In the genomic region with DNA sequence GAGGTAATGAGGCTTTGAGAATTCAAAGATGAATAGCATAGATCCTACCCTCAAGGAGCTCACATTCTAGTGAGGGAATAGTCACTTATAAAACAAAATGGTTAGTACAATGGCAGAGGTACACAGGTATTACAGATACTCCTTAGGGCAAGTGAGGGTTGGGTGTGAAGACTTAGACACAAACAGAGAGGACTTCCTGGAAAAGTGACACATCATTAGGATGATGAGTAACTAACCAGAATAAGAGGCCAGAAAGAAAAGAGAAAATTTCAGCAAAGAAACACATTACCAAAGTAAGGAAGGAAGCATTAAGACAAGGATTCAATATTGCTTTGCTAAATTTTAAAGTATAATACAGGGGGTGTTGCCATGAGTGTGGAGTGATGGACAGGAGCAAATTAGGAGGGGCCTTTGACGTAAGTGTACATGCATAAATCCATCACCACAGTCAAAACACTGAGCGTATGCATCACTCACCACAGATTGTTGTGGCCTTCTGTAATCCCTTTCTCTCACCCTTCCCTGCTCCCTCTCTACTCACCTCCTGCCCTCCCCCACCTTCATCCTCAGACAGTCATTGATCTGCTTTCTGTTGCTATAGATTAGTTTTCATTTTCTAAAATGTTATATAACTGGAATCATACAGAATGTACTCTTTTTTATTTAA, we compare ENCODE assay signal across 1 cellular context.
TF ChIP-seq lines count a peak whose summit lies in the region.

No MANE protein-coding gene starts in this region.

TF ChIP-seq in K562, 482 proteins besides CTCF, POLR2A, EP300 and RAD21 (continued from another document and continues in another):
- TF ChIP-seq, protein P1, sequence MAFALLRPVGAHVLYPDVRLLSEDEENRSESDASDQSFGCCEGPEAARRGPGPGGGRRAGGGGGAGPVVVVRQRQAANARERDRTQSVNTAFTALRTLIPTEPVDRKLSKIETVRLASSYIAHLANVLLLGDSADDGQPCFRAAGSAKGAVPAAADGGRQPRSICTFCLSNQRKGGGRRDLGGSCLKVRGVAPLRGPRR (CRISPR knock-in tag; IDR thresholded peaks at IDR 0.05) = no peak
- peak; percentile 91 for TF ChIP-seq CTBP1 (IDR thresholded peaks at IDR 0.05; ENCODE audit: borderline replicate concordance)
- no peak for TF ChIP-seq SIN3B (IDR thresholded peaks at IDR 0.05; ENCODE audit: low read depth)
- no peak for TF ChIP-seq ZC3H11A (IDR thresholded peaks at IDR 0.05; ENCODE audit: low read depth, low read length)
- TF ChIP-seq PTTG1 (tag; IDR thresholded peaks at IDR 0.05; ENCODE audit: low read depth) = no peak
- TF ChIP-seq CREB1 (IDR thresholded peaks at IDR 0.05) = peak; percentile 73
- TF ChIP-seq CREB1 (CRISPR knock-in tag; IDR thresholded peaks at IDR 0.05) = peak; percentile 50; the same call in 1 of the 2 replicates
- no peak for TF ChIP-seq DDX20 (tag; IDR thresholded peaks at IDR 0.05; ENCODE audit: low read depth)
- TF ChIP-seq HNRNPLL (IDR thresholded peaks at IDR 0.05; ENCODE audit: low read depth, low read length, poor library complexity, severe bottlenecking) = no peak
- TF ChIP-seq SMARCC2 (IDR thresholded peaks at IDR 0.05; ENCODE audit: low read depth) = peak; percentile 70
- TF ChIP-seq SUPT5H (IDR thresholded peaks at IDR 0.05) = no peak
- no peak for TF ChIP-seq PURB (CRISPR knock-in tag; IDR thresholded peaks at IDR 0.05; ENCODE audit: low read depth)
- no peak for TF ChIP-seq TBP (optimal IDR thresholded peaks at IDR 0.05; ENCODE audit: low read depth, low read length)
- no peak for TF ChIP-seq RBM17 (IDR thresholded peaks at IDR 0.05; ENCODE audit: borderline replicate concordance, low read depth, low read length)
- no peak for TF ChIP-seq FOXJ2 (tag; IDR thresholded peaks at IDR 0.05)
- no peak for TF ChIP-seq ZNF347 (CRISPR knock-in tag; IDR thresholded peaks at IDR 0.05; ENCODE audit: low read depth)
- no peak for TF ChIP-seq GABPB1 (CRISPR knock-in tag; IDR thresholded peaks at IDR 0.05)
- TF ChIP-seq TFAM (CRISPR knock-in tag; conservative IDR thresholded peaks at IDR 0.05) = no peak
- TF ChIP-seq TOE1 (IDR thresholded peaks at IDR 0.05; ENCODE audit: borderline replicate concordance) = peak; percentile 56; the same call in 1 of the 2 replicates
- no peak for TF ChIP-seq TOE1 (CRISPR knock-in tag; IDR thresholded peaks at IDR 0.05; ENCODE audit: borderline replicate concordance, low read depth)
- TF ChIP-seq, protein P2, sequence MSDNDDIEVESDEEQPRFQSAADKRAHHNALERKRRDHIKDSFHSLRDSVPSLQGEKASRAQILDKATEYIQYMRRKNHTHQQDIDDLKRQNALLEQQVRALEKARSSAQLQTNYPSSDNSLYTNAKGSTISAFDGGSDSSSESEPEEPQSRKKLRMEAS (CRISPR knock-in tag; IDR thresholded peaks at IDR 0.05) = no peak
- no peak for TF ChIP-seq PCBP2 (IDR thresholded peaks at IDR 0.05; ENCODE audit: low read depth, low read length, poor library complexity, severe bottlenecking)
- TF ChIP-seq HDAC6 (IDR thresholded peaks at IDR 0.05; ENCODE audit: low read depth, low read length) = no peak
- TF ChIP-seq, protein P3, sequence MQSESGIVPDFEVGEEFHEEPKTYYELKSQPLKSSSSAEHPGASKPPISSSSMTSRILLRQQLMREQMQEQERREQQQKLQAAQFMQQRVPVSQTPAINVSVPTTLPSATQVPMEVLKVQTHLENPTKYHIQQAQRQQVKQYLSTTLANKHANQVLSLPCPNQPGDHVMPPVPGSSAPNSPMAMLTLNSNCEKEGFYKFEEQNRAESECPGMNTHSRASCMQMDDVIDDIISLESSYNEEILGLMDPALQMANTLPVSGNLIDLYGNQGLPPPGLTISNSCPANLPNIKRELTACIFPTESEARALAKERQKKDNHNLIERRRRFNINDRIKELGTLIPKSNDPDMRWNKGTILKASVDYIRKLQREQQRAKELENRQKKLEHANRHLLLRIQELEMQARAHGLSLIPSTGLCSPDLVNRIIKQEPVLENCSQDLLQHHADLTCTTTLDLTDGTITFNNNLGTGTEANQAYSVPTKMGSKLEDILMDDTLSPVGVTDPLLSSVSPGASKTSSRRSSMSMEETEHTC (IDR thresholded peaks at IDR 0.05) = peak; percentile 36; the same call in 1 of the 2 replicates
- TF ChIP-seq CHD4 (IDR thresholded peaks at IDR 0.05; ENCODE audit: insufficient read depth, insufficient replicate concordance, low read depth, low read length, poor library complexity, severe bottlenecking) = no peak
- no peak for TF ChIP-seq ZNF12 (CRISPR knock-in tag; IDR thresholded peaks at IDR 0.05)
- no peak for TF ChIP-seq ZNF589 (CRISPR knock-in tag; IDR thresholded peaks at IDR 0.05; ENCODE audit: low read depth)
- peak; percentile 88 for TF ChIP-seq JUND (IDR thresholded peaks at IDR 0.05; ENCODE audit: borderline replicate concordance, low read depth, low read length)
- TF ChIP-seq JUND (tag; IDR thresholded peaks at IDR 0.05; ENCODE audit: borderline replicate concordance, low read depth, low read length) = peak; percentile 92; the same call in 2 of the 3 replicates
- TF ChIP-seq RBM15 (IDR thresholded peaks at IDR 0.05; ENCODE audit: insufficient read depth, low read length) = no peak
- TF ChIP-seq DACH1 (IDR thresholded peaks at IDR 0.05; ENCODE audit: partially characterized antibody) = peak; percentile 74
- TF ChIP-seq PHF20 (IDR thresholded peaks at IDR 0.05; ENCODE audit: partially characterized antibody) = no peak
- TF ChIP-seq SRSF1 (IDR thresholded peaks at IDR 0.05; ENCODE audit: low read depth, low read length) = no peak
- TF ChIP-seq BRD9 (IDR thresholded peaks at IDR 0.05; ENCODE audit: low read depth, partially characterized antibody) = peak; percentile 71
- no peak; the same call in 1 of the 2 replicates for TF ChIP-seq DNMT1 (IDR thresholded peaks at IDR 0.05)
- TF ChIP-seq DMBX1 (CRISPR knock-in tag; IDR thresholded peaks at IDR 0.05; ENCODE audit: borderline replicate concordance) = peak; percentile 99; the same call in 1 of the 2 replicates
- no peak for TF ChIP-seq MECOM (CRISPR knock-in tag; IDR thresholded peaks at IDR 0.05)
- TF ChIP-seq ARHGAP35 (IDR thresholded peaks at IDR 0.05; ENCODE audit: partially characterized antibody) = peak; percentile 95
- no peak for TF ChIP-seq PPARD (CRISPR knock-in tag; IDR thresholded peaks at IDR 0.05)
- TF ChIP-seq ZNF324 (CRISPR knock-in tag; IDR thresholded peaks at IDR 0.05) = 0 out of 2 replicates have a peak, but pooled peaks have one; percentile 48
- no peak for TF ChIP-seq MCM2 (IDR thresholded peaks at IDR 0.05; ENCODE audit: low read depth)
- TF ChIP-seq MTF1 (CRISPR knock-in tag; IDR thresholded peaks at IDR 0.05; ENCODE audit: borderline replicate concordance) = no peak
- TF ChIP-seq IFI16 (CRISPR knock-in tag; IDR thresholded peaks at IDR 0.05) = no peak
- no peak for TF ChIP-seq GTF2A2 (tag; IDR thresholded peaks at IDR 0.05)
- TF ChIP-seq ZBTB7A (IDR thresholded peaks at IDR 0.05; ENCODE audit: borderline replicate concordance, control insufficient read depth, low read depth, low read length) = no peak
- TF ChIP-seq, protein P4, sequence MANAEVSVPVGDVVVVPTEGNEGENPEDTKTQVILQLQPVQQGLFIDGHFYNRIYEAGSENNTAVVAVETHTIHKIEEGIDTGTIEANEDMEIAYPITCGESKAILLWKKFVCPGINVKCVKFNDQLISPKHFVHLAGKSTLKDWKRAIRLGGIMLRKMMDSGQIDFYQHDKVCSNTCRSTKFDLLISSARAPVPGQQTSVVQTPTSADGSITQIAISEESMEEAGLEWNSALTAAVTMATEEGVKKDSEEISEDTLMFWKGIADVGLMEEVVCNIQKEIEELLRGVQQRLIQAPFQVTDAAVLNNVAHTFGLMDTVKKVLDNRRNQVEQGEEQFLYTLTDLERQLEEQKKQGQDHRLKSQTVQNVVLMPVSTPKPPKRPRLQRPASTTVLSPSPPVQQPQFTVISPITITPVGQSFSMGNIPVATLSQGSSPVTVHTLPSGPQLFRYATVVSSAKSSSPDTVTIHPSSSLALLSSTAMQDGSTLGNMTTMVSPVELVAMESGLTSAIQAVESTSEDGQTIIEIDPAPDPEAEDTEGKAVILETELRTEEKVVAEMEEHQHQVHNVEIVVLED (CRISPR knock-in tag; IDR thresholded peaks at IDR 0.05) = no peak
- peak; percentile 72 for TF ChIP-seq TEAD4 (IDR thresholded peaks at IDR 0.05; ENCODE audit: low read length)
- TF ChIP-seq TEAD4 (CRISPR knock-in tag; IDR thresholded peaks at IDR 0.05; ENCODE audit: borderline replicate concordance) = no peak
- TF ChIP-seq, protein P5, sequence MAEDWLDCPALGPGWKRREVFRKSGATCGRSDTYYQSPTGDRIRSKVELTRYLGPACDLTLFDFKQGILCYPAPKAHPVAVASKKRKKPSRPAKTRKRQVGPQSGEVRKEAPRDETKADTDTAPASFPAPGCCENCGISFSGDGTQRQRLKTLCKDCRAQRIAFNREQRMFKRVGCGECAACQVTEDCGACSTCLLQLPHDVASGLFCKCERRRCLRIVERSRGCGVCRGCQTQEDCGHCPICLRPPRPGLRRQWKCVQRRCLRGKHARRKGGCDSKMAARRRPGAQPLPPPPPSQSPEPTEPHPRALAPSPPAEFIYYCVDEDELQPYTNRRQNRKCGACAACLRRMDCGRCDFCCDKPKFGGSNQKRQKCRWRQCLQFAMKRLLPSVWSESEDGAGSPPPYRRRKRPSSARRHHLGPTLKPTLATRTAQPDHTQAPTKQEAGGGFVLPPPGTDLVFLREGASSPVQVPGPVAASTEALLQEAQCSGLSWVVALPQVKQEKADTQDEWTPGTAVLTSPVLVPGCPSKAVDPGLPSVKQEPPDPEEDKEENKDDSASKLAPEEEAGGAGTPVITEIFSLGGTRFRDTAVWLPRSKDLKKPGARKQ (CRISPR knock-in tag; IDR thresholded peaks at IDR 0.05) = no peak
- TF ChIP-seq ZNF830 (CRISPR knock-in tag; IDR thresholded peaks at IDR 0.05) = no peak
- TF ChIP-seq, protein P6, sequence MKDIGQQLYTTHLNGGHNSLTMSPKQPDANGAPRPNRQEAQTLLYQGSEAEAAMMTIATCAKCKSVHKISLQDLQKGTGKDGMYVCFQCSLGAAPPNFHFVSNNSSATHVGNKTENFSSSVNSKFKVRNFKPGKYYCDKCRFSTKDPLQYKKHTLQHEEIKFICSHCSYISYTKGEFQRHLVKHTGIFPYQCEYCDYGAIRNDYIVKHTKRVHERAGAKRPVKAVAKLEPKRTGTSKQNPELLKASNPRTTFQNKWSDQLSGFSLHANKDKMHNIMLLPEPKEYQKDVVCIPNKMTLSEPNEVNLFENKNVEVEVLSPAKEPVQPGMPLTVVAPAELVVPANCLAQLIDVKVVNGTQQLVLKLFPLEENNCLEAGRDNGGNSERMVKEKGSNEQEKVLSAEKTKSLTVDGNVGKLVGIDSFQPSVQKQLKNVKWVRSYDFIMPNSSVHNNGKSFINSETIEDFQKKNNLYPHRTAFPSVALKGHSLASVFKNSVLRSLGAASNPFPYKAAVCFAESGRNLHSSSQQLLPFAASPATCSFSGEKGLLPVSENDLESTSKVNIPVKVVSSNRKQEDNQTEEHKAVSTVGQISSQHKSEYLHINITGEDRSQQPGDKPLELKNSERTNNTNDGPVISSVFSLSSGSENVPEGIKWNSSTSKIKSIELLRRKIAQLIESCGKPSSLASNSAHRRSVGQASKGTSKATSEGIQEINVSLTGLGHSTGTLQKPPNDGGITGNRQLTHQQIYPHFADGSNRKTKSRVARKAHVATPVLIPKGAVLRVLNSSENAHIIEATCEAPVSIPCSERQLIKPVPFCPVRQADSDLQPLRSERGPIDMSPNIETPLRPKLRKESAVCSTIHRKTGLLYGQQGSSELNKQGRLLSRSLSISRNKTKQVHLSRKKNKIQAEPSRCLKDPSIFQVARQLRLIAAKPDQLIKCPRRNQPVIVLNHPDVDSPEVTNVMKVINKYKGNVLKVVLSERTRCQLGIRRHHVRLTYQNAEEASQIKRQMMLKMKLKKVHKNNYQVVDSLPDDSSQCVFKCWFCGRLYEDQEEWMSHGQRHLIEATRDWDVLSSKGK (CRISPR knock-in tag; IDR thresholded peaks at IDR 0.05) = no peak
- no peak for TF ChIP-seq SIN3A (IDR thresholded peaks at IDR 0.05; ENCODE audit: borderline replicate concordance in 2 of 2, control insufficient read depth in 1 of 2, low read depth in 2 of 2, low read length in 2 of 2)
- no peak for TF ChIP-seq RHOXF2B (CRISPR knock-in tag; conservative IDR thresholded peaks at IDR 0.05)
- TF ChIP-seq, protein P7, sequence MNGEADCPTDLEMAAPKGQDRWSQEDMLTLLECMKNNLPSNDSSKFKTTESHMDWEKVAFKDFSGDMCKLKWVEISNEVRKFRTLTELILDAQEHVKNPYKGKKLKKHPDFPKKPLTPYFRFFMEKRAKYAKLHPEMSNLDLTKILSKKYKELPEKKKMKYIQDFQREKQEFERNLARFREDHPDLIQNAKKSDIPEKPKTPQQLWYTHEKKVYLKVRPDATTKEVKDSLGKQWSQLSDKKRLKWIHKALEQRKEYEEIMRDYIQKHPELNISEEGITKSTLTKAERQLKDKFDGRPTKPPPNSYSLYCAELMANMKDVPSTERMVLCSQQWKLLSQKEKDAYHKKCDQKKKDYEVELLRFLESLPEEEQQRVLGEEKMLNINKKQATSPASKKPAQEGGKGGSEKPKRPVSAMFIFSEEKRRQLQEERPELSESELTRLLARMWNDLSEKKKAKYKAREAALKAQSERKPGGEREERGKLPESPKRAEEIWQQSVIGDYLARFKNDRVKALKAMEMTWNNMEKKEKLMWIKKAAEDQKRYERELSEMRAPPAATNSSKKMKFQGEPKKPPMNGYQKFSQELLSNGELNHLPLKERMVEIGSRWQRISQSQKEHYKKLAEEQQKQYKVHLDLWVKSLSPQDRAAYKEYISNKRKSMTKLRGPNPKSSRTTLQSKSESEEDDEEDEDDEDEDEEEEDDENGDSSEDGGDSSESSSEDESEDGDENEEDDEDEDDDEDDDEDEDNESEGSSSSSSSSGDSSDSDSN (IDR thresholded peaks at IDR 0.05; ENCODE audit: borderline replicate concordance in 1 of 2, low read depth in 2 of 2, low read length in 2 of 2) = no peak
- TF ChIP-seq NFE2 (IDR thresholded peaks at IDR 0.05; ENCODE audit: low read depth) = peak; percentile 35; the same call in 1 of the 2 replicates
- TF ChIP-seq, protein P8, sequence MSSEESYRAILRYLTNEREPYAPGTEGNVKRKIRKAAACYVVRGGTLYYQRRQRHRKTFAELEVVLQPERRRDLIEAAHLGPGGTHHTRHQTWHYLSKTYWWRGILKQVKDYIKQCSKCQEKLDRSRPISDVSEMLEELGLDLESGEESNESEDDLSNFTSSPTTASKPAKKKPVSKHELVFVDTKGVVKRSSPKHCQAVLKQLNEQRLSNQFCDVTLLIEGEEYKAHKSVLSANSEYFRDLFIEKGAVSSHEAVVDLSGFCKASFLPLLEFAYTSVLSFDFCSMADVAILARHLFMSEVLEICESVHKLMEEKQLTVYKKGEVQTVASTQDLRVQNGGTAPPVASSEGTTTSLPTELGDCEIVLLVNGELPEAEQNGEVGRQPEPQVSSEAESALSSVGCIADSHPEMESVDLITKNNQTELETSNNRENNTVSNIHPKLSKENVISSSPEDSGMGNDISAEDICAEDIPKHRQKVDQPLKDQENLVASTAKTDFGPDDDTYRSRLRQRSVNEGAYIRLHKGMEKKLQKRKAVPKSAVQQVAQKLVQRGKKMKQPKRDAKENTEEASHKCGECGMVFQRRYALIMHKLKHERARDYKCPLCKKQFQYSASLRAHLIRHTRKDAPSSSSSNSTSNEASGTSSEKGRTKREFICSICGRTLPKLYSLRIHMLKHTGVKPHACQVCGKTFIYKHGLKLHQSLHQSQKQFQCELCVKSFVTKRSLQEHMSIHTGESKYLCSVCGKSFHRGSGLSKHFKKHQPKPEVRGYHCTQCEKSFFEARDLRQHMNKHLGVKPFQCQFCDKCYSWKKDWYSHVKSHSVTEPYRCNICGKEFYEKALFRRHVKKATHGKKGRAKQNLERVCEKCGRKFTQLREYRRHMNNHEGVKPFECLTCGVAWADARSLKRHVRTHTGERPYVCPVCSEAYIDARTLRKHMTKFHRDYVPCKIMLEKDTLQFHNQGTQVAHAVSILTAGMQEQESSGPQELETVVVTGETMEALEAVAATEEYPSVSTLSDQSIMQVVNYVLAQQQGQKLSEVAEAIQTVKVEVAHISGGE (CRISPR knock-in tag; IDR thresholded peaks at IDR 0.05) = no peak
